26 cellular contexts compared by ENCODE assay signal in the genomic region with DNA sequence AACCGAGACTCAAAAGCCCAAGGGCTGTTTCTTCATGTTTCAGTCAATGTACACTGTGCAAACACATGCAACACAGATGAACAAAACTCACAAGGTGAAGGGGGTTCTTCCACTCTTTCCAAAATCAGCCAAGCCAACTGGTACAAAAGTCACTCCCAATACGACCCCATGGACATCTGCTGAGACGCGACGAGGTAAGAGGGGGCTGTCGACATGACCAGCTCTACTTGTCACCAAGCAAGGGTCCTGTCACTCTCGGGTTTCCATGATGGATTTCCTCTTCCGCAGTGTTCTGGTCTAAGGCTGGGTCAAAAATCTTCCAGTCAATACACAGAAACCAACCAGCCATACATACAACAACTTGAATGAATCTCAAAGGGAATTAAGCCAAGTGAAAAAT. TPM values are rescaled to one million over a fixed set of nuclear protein-coding genes. Genes with fewer than 3 reads are reported as not detected.
DNase-seq lines count a peak whose midpoint lies in the region; ATAC-seq, FAIRE-seq and TF ChIP-seq lines count a peak whose summit lies in the region.
"Had no signal": no experiment of that assay in that cellular context is flagged by ENCODE, and none has a peak within 500 bp of the region (broad histone marks: within the 10 kb centered on the region; RNA-seq: fewer than 3 reads in every experiment).

No MANE protein-coding gene starts in this region.

- H3K79me2 ChIP-seq in fibroblast of lung (ENCODE audit: control insufficient read depth, insufficient read depth, low read length) = peaks cover 90% of the 10 kb centered on the region

- intact Hi-C loops in left ventricle myocardium inferior (cut with micrococcal nuclease) = no loop called here
- intact Hi-C loops in heart right ventricle (cut with DNase I) = loop anchor here in 4 of 10 donors (2.0 to 5.0 kb wide), 5 partner anchors 35 to 60 kb away; no protein-coding TSS in a partner anchor
- intact Hi-C loops in upper lobe of right lung (cut with DNase I) = no loop called here
- intact Hi-C loops in activated T-helper 2 cell treated with anti-CD3 and anti-CD28 coated beads, Interferon-gamma antibody, Interleukin-2, Interleukin-4, amounts not matched to agents 10 μg/mL and 5 μg/mL and 100 μg/mL, durations not matched to agents 14 hours and 24 hours and 36 hours (cut with micrococcal nuclease) = no loop called here

- H3K9ac ChIP-seq in fibroblast of lung (ENCODE audit: insufficient read depth, low read length) = no peak overlapping the region

- 84 to 93% methylated on average over 8 of the region's 8 CpGs for WGBS in heart right ventricle, 2 donors

- DNase-seq in left ventricle myocardium inferior = no peak
- no peak for DNase-seq in heart right ventricle
- no peak for DNase-seq in fibroblast of lung (ENCODE audit: low read depth in 2 of 2)
- DNase-seq in progenitor cell of endocrine pancreas (ENCODE audit: low spot score, unreplicated experiment) = no peak
- DNase-seq in upper lobe of right lung = peak; percentile 11
- DNase-seq in HTR-8/SVneo (ENCODE audit: insufficient read length, low spot score) = no peak
- DNase-seq in activated T-helper 2 cell treated with anti-CD3 and anti-CD28 coated beads, Interferon-gamma antibody, Interleukin-2, Interleukin-4, amounts not matched to agents 10 μg/mL and 5 μg/mL and 100 μg/mL, durations not matched to agents 14 hours and 24 hours and 36 hours (ENCODE audit: low spot score) = no peak
- DNase-seq: 8988T; activated CD4-positive, alpha-beta T cell treated with anti-CD3 and anti-CD28 coated beads for 4 hours; activated T-cell treated with anti-CD3 and anti-CD28 coated beads, Interleukin-2, amount 50 U/mL, for 72 hours; BE2C; COR-L47; effector CD8-positive, alpha-beta T cell; Kasumi-1; kidney glomerular epithelial cell; mesendoderm; NCI-H1092; NCI-H1930; PC-9 had no signal

- H3K4me2 ChIP-seq in fibroblast of lung (ENCODE audit: extremely low read depth, insufficient read depth, low read length) = no peak overlapping the region

- no peak overlapping the region for H3K4me3 ChIP-seq in left ventricle myocardium inferior
- no peak overlapping the region for H3K4me3 ChIP-seq in heart right ventricle
- H3K4me3 ChIP-seq in fibroblast of lung (replicated peaks in 1 of 4; ENCODE audit: control extremely low read depth in 1 of 4, insufficient read depth in 1 of 4, low read depth in 3 of 4, low read length in 4 of 4) = no peak overlapping the region
- no peak overlapping the region for H3K4me3 ChIP-seq in upper lobe of right lung
- H3K4me3 ChIP-seq: PC-9, SJSA1, suprapubic skin had no signal

- H4K20me1 ChIP-seq in fibroblast of lung (ENCODE audit: control insufficient read depth, extremely low read depth, insufficient read depth, low read length) = no peaks in the 10 kb centered on the region

- no peaks in the 10 kb centered on the region for H3K27me3 ChIP-seq in left ventricle myocardium inferior (ENCODE audit: low read depth)
- H3K27me3 ChIP-seq in heart right ventricle = no peaks in the 10 kb centered on the region
- H3K27me3 ChIP-seq in fibroblast of lung (ENCODE audit: control insufficient read depth, insufficient read depth, low read length) = no peaks in the 10 kb centered on the region
- no peaks in the 10 kb centered on the region for H3K27me3 ChIP-seq in upper lobe of right lung
- H3K27me3 ChIP-seq: BE2C, SJSA1, suprapubic skin had no signal

- H2AFZ ChIP-seq in fibroblast of lung (ENCODE audit: low read length) = no peak overlapping the region
- H2AFZ ChIP-seq: PC-9 had no signal

- H3K27ac ChIP-seq in left ventricle myocardium inferior (replicated peaks) = peak overlapping the region; percentile 90
- peak overlapping the region in 4 of 10 donors; percentile 78 to 91 (median 82) for H3K27ac ChIP-seq in heart right ventricle
- H3K27ac ChIP-seq in fibroblast of lung (ENCODE audit: insufficient read depth, low read length) = peak overlapping the region; percentile 83
- H3K27ac ChIP-seq in upper lobe of right lung = no peak overlapping the region

- H3K4me1 ChIP-seq in left ventricle myocardium inferior (peaks cover 100% of the 10 kb centered on the region), heart right ventricle (peaks cover 26 to 97% (median 79%) of the 10 kb centered on the region in 9 donors), fibroblast of lung (ENCODE audit: control insufficient read depth, extremely low read depth, insufficient read depth, low read length) (peaks cover 31% of the 10 kb centered on the region), upper lobe of right lung (peaks cover 44% of the 10 kb centered on the region)

- H3K9me3 ChIP-seq in left ventricle myocardium inferior (replicated peaks) (no peaks in the 10 kb centered on the region), heart right ventricle (no peaks in the 10 kb centered on the region), fibroblast of lung (ENCODE audit: control insufficient read depth, insufficient read depth, low read depth, low read length) (no peaks in the 10 kb centered on the region), upper lobe of right lung (no peaks in the 10 kb centered on the region)
- H3K9me3 ChIP-seq: BE2C, SJSA1, suprapubic skin had no signal

- H3K9me3 Mint-ChIP-seq in progenitor cell of endocrine pancreas (ENCODE audit: low read depth) = no peaks in the 10 kb centered on the region
- no peaks in the 10 kb centered on the region for H3K9me3 Mint-ChIP-seq in activated T-helper 2 cell treated with anti-CD3 and anti-CD28 coated beads, Interferon-gamma antibody, Interleukin-2, Interleukin-4, amounts not matched to agents 10 μg/mL and 5 μg/mL and 100 μg/mL, durations not matched to agents 14 hours and 24 hours and 36 hours
- H3K9me3 Mint-ChIP-seq: activated naive CD4-positive, alpha-beta T cell treated with anti-CD3 and anti-CD28 coated beads, Interleukin-2, amount 50 U/mL, for 24 hours; activated T-cell treated with anti-CD3 and anti-CD28 coated beads, Interleukin-2, amount 50 U/mL, for 72 hours; nephron; T-helper 1 cell treated with Interleukin-12 subunit alpha and Interleukin-12 subunit beta and Interleukin-4 antibody, amounts not matched to agents 30 μg/mL and 1 μg/mL, for 36 hours had no signal

- ATAC-seq in heart right ventricle (no peak), upper lobe of right lung (no peak), GM21526 (IDR thresholded peaks at IDR 0.05; ENCODE audit: low FRiP score, unreplicated experiment) (no peak)
- ATAC-seq: activated T-cell treated with anti-CD3 and anti-CD28 coated beads, Interleukin-2, amount 50 U/mL, for 72 hours had no signal

- FAIRE-seq in HTR-8/SVneo (lab: Jason Lieb, UNC) = no peak
- FAIRE-seq: GM12891 had no signal

- peaks cover 57% of the 10 kb centered on the region for H3K4me1 Mint-ChIP-seq in progenitor cell of endocrine pancreas (ENCODE audit: low read depth)
- no peaks in the 10 kb centered on the region for H3K4me1 Mint-ChIP-seq in activated T-helper 2 cell treated with anti-CD3 and anti-CD28 coated beads, Interferon-gamma antibody, Interleukin-2, Interleukin-4, amounts not matched to agents 10 μg/mL and 5 μg/mL and 100 μg/mL, durations not matched to agents 14 hours and 24 hours and 36 hours (ENCODE audit: low read depth)
- H3K4me1 Mint-ChIP-seq: activated naive CD4-positive, alpha-beta T cell treated with anti-CD3 and anti-CD28 coated beads, Interleukin-2, amount 50 U/mL, for 24 hours had no signal

- H3K27me3 Mint-ChIP-seq in progenitor cell of endocrine pancreas = no peaks in the 10 kb centered on the region
- H3K27me3 Mint-ChIP-seq in activated T-helper 2 cell treated with anti-CD3 and anti-CD28 coated beads, Interferon-gamma antibody, Interleukin-2, Interleukin-4, amounts not matched to agents 10 μg/mL and 5 μg/mL and 100 μg/mL, durations not matched to agents 14 hours and 24 hours and 36 hours (ENCODE audit: low read depth) = no peaks in the 10 kb centered on the region
- H3K27me3 Mint-ChIP-seq: activated naive CD4-positive, alpha-beta T cell treated with anti-CD3 and anti-CD28 coated beads, Interleukin-2, amount 50 U/mL, for 24 hours had no signal

- no peaks in the 10 kb centered on the region for H3K36me3 ChIP-seq in left ventricle myocardium inferior
- peaks cover 0 to 13% (median 0%) of the 10 kb centered on the region in 9 donors for H3K36me3 ChIP-seq in heart right ventricle
- H3K36me3 ChIP-seq in fibroblast of lung (ENCODE audit: control insufficient read depth, insufficient read depth, low read length) = peaks cover 2% of the 10 kb centered on the region
- no peaks in the 10 kb centered on the region for H3K36me3 ChIP-seq in upper lobe of right lung
- H3K36me3 ChIP-seq: suprapubic skin had no signal

- peak overlapping the region; percentile 1 for H3K27ac Mint-ChIP-seq in progenitor cell of endocrine pancreas
- no peak overlapping the region for H3K27ac Mint-ChIP-seq in activated T-helper 2 cell treated with anti-CD3 and anti-CD28 coated beads, Interferon-gamma antibody, Interleukin-2, Interleukin-4, amounts not matched to agents 10 μg/mL and 5 μg/mL and 100 μg/mL, durations not matched to agents 14 hours and 24 hours and 36 hours
- H3K27ac Mint-ChIP-seq: activated naive CD4-positive, alpha-beta T cell treated with anti-CD3 and anti-CD28 coated beads, Interleukin-2, amount 50 U/mL, for 24 hours; activated T-cell treated with anti-CD3 and anti-CD28 coated beads, Interleukin-2, amount 50 U/mL, for 72 hours; T-helper 1 cell treated with Interleukin-12 subunit alpha and Interleukin-12 subunit beta and Interleukin-4 antibody, amounts not matched to agents 30 μg/mL and 1 μg/mL, for 36 hours had no signal

- H3K4me3 Mint-ChIP-seq in progenitor cell of endocrine pancreas (ENCODE audit: low read depth) = no peak overlapping the region
- no peak overlapping the region for H3K4me3 Mint-ChIP-seq in activated T-helper 2 cell treated with anti-CD3 and anti-CD28 coated beads, Interferon-gamma antibody, Interleukin-2, Interleukin-4, amounts not matched to agents 10 μg/mL and 5 μg/mL and 100 μg/mL, durations not matched to agents 14 hours and 24 hours and 36 hours (ENCODE audit: low read depth)
- H3K4me3 Mint-ChIP-seq: activated naive CD4-positive, alpha-beta T cell treated with anti-CD3 and anti-CD28 coated beads, Interleukin-2, amount 50 U/mL, for 24 hours; activated T-cell treated with anti-CD3 and anti-CD28 coated beads, Interleukin-2, amount 50 U/mL, for 72 hours; nephron; T-helper 1 cell treated with Interleukin-12 subunit alpha and Interleukin-12 subunit beta and Interleukin-4 antibody, amounts not matched to agents 30 μg/mL and 1 μg/mL, for 36 hours had no signal

- H3K36me3 Mint-ChIP-seq in progenitor cell of endocrine pancreas (ENCODE audit: insufficient read depth) = peaks cover 14% of the 10 kb centered on the region
- H3K36me3 Mint-ChIP-seq in activated T-helper 2 cell treated with anti-CD3 and anti-CD28 coated beads, Interferon-gamma antibody, Interleukin-2, Interleukin-4, amounts not matched to agents 10 μg/mL and 5 μg/mL and 100 μg/mL, durations not matched to agents 14 hours and 24 hours and 36 hours (ENCODE audit: low read depth) = no peaks in the 10 kb centered on the region
- H3K36me3 Mint-ChIP-seq: activated naive CD4-positive, alpha-beta T cell treated with anti-CD3 and anti-CD28 coated beads, Interleukin-2, amount 50 U/mL, for 24 hours had no signal

- TF ChIP-seq CTCF in left ventricle myocardium inferior (IDR thresholded peaks at IDR 0.05; ENCODE audit: borderline replicate concordance) (no peak), heart right ventricle (IDR thresholded peaks at IDR 0.05) (no peak), fibroblast of lung (conservative IDR thresholded peaks at IDR 0.05 in 1 of 2, IDR thresholded peaks at IDR 0.05 in 1 of 2; ENCODE audit: low read depth in 1 of 2, low read length in 2 of 2) (no peak), progenitor cell of endocrine pancreas (IDR thresholded peaks at IDR 0.05; ENCODE audit: unreplicated experiment) (no peak), upper lobe of right lung (IDR thresholded peaks at IDR 0.05) (no peak)

RNA-seq across cellular contexts. Expression of a gene that starts 37.8 kb away (rescaled TPM):
- total RNA-seq in left ventricle myocardium inferior = 29.1 TPM
- 10 to 100 TPM; 22.6 to 36.2 (median 27.2) TPM for total RNA-seq in heart right ventricle
- polyA plus RNA-seq in heart right ventricle = 10 to 100 TPM; 14.7 to 23.0 TPM
- total RNA-seq in fibroblast of lung = 56.8 and 73.3 TPM in 2 replicates
- polyA plus RNA-seq in fibroblast of lung = 72.1 and 91.0 TPM in 2 replicates
- polyA plus RNA-seq in fibroblast of lung (2012) = 53.0 and 60.4 TPM in 2 replicates
- polyA minus RNA-seq in fibroblast of lung (ENCODE audit: low replicate concordance) = 130 and 131 TPM in 2 replicates
- total RNA-seq in progenitor cell of endocrine pancreas = 182 and 183 TPM in 2 replicates
- total RNA-seq in upper lobe of right lung = 66.7 TPM
- 0.41 and 0.48 TPM in 2 replicates for total RNA-seq in activated T-helper 2 cell treated with anti-CD3 and anti-CD28 coated beads, Interferon-gamma antibody, Interleukin-2, Interleukin-4, amounts not matched to agents 10 μg/mL and 5 μg/mL and 100 μg/mL, durations not matched to agents 14 hours and 24 hours and 36 hours

Comparison
In these comparisons a context has a peak if more than half of its experiments do, and no peak if none do; other contexts are left out.
1. RNA of a gene that starts 37.8 kb away (total RNA-seq): 182 to 183 TPM in progenitor cell of endocrine pancreas, 56.8 to 73.3 TPM in fibroblast of lung, 66.7 TPM in upper lobe of right lung (single experiment), 29.1 TPM in left ventricle myocardium inferior (single experiment) and 22.6 to 36.2 TPM in heart right ventricle; 0.41 to 0.48 TPM in activated T-helper 2 cell treated with anti-CD3 and anti-CD28 coated beads, Interferon-gamma antibody, Interleukin-2, Interleukin-4, amounts not matched to agents 10 μg/mL and 5 μg/mL and 100 μg/mL, durations not matched to agents 14 hours and 24 hours and 36 hours; every median in the first group is over 10 times any median in the second.